Comparison of ENCODE assay signal across 1 cellular context in the genomic region with DNA sequence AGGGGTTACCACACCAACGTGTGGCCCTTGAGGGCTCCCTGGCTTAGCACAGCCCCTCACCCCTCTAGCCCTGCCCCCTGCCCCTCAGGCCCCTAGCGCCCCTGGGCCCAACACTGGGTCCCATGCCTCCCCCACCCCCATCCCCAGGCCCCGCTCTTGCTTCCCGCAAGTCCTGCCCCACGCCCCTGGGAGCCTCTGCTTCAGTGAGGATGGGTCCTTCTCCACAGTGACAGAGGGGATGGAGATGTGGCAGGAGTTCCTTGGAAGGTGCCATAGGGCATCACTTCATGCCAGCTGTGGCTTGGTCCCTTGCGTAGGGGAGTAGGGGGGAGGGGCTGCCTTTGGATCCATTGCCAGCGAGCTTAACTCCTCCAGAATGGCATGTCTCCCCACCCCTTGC.
TF ChIP-seq lines count a peak whose summit lies in the region.

No MANE protein-coding gene starts in this region.

TF ChIP-seq in HCT116, 20 proteins besides CTCF, POLR2A, EP300 and RAD21:
- TF ChIP-seq ZFX (IDR thresholded peaks at IDR 0.05) = no peak
- TF ChIP-seq, protein P1, sequence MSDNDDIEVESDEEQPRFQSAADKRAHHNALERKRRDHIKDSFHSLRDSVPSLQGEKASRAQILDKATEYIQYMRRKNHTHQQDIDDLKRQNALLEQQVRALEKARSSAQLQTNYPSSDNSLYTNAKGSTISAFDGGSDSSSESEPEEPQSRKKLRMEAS (IDR thresholded peaks at IDR 0.05) = no peak
- no peak for TF ChIP-seq POLR2AphosphoS5 (IDR thresholded peaks at IDR 0.05; ENCODE audit: low read depth, low read length)
- no peak for TF ChIP-seq SIN3A (IDR thresholded peaks at IDR 0.05; ENCODE audit: low read depth)
- TF ChIP-seq, protein P2, sequence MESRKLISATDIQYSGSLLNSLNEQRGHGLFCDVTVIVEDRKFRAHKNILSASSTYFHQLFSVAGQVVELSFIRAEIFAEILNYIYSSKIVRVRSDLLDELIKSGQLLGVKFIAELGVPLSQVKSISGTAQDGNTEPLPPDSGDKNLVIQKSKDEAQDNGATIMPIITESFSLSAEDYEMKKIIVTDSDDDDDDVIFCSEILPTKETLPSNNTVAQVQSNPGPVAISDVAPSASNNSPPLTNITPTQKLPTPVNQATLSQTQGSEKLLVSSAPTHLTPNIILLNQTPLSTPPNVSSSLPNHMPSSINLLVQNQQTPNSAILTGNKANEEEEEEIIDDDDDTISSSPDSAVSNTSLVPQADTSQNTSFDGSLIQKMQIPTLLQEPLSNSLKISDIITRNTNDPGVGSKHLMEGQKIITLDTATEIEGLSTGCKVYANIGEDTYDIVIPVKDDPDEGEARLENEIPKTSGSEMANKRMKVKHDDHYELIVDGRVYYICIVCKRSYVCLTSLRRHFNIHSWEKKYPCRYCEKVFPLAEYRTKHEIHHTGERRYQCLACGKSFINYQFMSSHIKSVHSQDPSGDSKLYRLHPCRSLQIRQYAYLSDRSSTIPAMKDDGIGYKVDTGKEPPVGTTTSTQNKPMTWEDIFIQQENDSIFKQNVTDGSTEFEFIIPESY (IDR thresholded peaks at IDR 0.05; ENCODE audit: extremely low read depth, insufficient replicate concordance, low read length) = no peak
- TF ChIP-seq ELF1 (IDR thresholded peaks at IDR 0.05; ENCODE audit: borderline replicate concordance, low read depth) = no peak
- no peak for TF ChIP-seq EZH2phosphoT487 (IDR thresholded peaks at IDR 0.05; ENCODE audit: borderline replicate concordance)
- TF ChIP-seq EGR1 (IDR thresholded peaks at IDR 0.05; ENCODE audit: low read depth) = no peak
- TF ChIP-seq JUND (IDR thresholded peaks at IDR 0.05) = no peak
- TF ChIP-seq, protein P3, sequence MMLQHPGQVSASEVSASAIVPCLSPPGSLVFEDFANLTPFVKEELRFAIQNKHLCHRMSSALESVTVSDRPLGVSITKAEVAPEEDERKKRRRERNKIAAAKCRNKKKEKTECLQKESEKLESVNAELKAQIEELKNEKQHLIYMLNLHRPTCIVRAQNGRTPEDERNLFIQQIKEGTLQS (IDR thresholded peaks at IDR 0.05) = no peak
- TF ChIP-seq TCF7L2 (IDR thresholded peaks at IDR 0.05; ENCODE audit: borderline replicate concordance, extremely low read depth, insufficient read depth, insufficient read length) = no peak
- TF ChIP-seq CBX3 (IDR thresholded peaks at IDR 0.05; ENCODE audit: low read depth) = no peak
